In the genomic region with DNA sequence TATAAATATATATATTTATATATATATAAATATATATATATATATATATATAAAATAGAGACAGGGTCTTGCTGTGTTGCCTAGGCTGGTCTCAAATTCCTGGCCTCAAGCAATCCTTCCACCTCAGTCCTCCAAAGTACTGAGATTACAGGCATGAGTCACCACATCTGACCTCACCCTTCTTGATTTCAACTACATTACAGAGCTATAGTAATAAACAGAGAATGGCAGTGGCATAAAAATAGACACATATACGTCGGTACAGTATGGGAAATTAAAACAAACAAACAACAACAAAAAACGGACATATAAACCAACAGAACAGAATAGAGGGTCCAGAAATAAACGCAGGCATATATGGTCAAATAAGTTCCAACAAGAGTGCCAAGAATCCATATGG, we compare ENCODE assay signal across 17 cellular contexts.
"Had no signal": no experiment of that assay in that cellular context is flagged by ENCODE, and none has a peak within 500 bp of the region (broad histone marks: within the 10 kb centered on the region; RNA-seq: fewer than 3 reads in every experiment).

No MANE protein-coding gene starts in this region.

- H3K36me3 ChIP-seq: heart left ventricle, left ventricle myocardium inferior had no signal

- H3K27me3 ChIP-seq: heart left ventricle, testis had no signal

- H3K4me3 Mint-ChIP-seq: activated CD8-positive, alpha-beta T cell treated with anti-CD3 and anti-CD28 coated beads for 36 hours; activated naive CD8-positive, alpha-beta T cell treated with anti-CD3 and anti-CD28 coated beads for 36 hours; activated T-cell treated with anti-CD3 and anti-CD28 coated beads, Interleukin-2, amount 50 U/mL, for 72 hours; memory B cell; nephron; stimulated activated naive CD8-positive, alpha-beta T cell treated with anti-CD3 and anti-CD28 coated beads, Interleukin-15, amount 100 ng/mL, for 72 hours had no signal

- ATAC-seq: activated CD8-positive, alpha-beta T cell treated with anti-CD3 and anti-CD28 coated beads for 36 hours; activated T-cell treated with anti-CD3 and anti-CD28 coated beads, Interleukin-2, amount 50 U/mL, for 72 hours; heart left ventricle; stimulated activated naive CD8-positive, alpha-beta T cell treated with anti-CD3 and anti-CD28 coated beads, Interleukin-15, amount 100 ng/mL, for 72 hours had no signal

- H3K4me1 Mint-ChIP-seq: activated naive CD8-positive, alpha-beta T cell treated with anti-CD3 and anti-CD28 coated beads for 36 hours; memory B cell; nephron; stimulated activated naive CD8-positive, alpha-beta T cell treated with anti-CD3 and anti-CD28 coated beads, Interleukin-15, amount 100 ng/mL, for 72 hours had no signal

- H3K27ac Mint-ChIP-seq: activated CD8-positive, alpha-beta T cell treated with anti-CD3 and anti-CD28 coated beads for 36 hours; activated naive CD8-positive, alpha-beta T cell treated with anti-CD3 and anti-CD28 coated beads for 36 hours; activated T-cell treated with anti-CD3 and anti-CD28 coated beads, Interleukin-2, amount 50 U/mL, for 72 hours; memory B cell; nephron; stimulated activated naive CD8-positive, alpha-beta T cell treated with anti-CD3 and anti-CD28 coated beads, Interleukin-15, amount 100 ng/mL, for 72 hours had no signal

- H3K27me3 Mint-ChIP-seq: activated CD8-positive, alpha-beta T cell treated with anti-CD3 and anti-CD28 coated beads for 36 hours; activated naive CD8-positive, alpha-beta T cell treated with anti-CD3 and anti-CD28 coated beads for 36 hours; stimulated activated naive CD8-positive, alpha-beta T cell treated with anti-CD3 and anti-CD28 coated beads, Interleukin-15, amount 100 ng/mL, for 72 hours had no signal

- H3K9me3 ChIP-seq: testis had no signal

- H3K4me1 ChIP-seq: heart left ventricle, left ventricle myocardium inferior, testis had no signal

- DNase-seq: activated CD4-positive, alpha-beta T cell treated with anti-CD3 and anti-CD28 coated beads for 4 hours; activated CD8-positive, alpha-beta memory T cell treated with anti-CD3 and anti-CD28 coated beads, Interleukin-2, amount 50 U/mL, for 4 hours; activated CD8-positive, alpha-beta T cell treated with anti-CD3 and anti-CD28 coated beads for 36 hours; activated gamma-delta T cell treated with Interleukin-2 at 50 U/mL for 16 hours; activated naive CD8-positive, alpha-beta T cell treated with anti-CD3 and anti-CD28 coated beads for 36 hours; activated T-cell treated with anti-CD3 and anti-CD28 coated beads, Interleukin-2, amount 50 U/mL, for 72 hours; aorta; cortex of kidney; effector CD8-positive, alpha-beta T cell; heart left ventricle; left ventricle myocardium inferior; stimulated activated CD4-positive, alpha-beta T cell treated with anti-CD3 and anti-CD28 coated beads, Interleukin-4, amount 100 ng/mL, for 4 hours; stimulated activated naive CD8-positive, alpha-beta T cell treated with anti-CD3 and anti-CD28 coated beads, Interleukin-15, amount 100 ng/mL, for 72 hours; testis had no signal

- H3K36me3 Mint-ChIP-seq: activated naive CD8-positive, alpha-beta T cell treated with anti-CD3 and anti-CD28 coated beads for 36 hours; memory B cell had no signal

- H3K4me3 ChIP-seq: heart left ventricle, left ventricle myocardium inferior, testis had no signal

- H3K27ac ChIP-seq: heart left ventricle, left ventricle myocardium inferior, testis, VCaP had no signal
